Comparison of ENCODE assay signal across 7 cellular contexts in genomic region chr10:1368772-1369171, GRCh38.
DNase-seq lines count a peak whose midpoint lies in the region; ATAC-seq and TF ChIP-seq lines count a peak whose summit lies in the region.

No MANE protein-coding gene starts in this region.

- no peaks in the 10 kb centered on the region for H3K36me3 Mint-ChIP-seq in activated naive CD8-positive, alpha-beta T cell treated with anti-CD3 and anti-CD28 coated beads for 36 hours

- H3K4me3 ChIP-seq in GM12875 (ENCODE audit: low read depth, low read length) = no peak overlapping the region

- H3K9me3 Mint-ChIP-seq in activated naive CD8-positive, alpha-beta T cell treated with anti-CD3 and anti-CD28 coated beads for 36 hours = no peaks in the 10 kb centered on the region
- H3K9me3 Mint-ChIP-seq in stimulated activated naive CD8-positive, alpha-beta T cell treated with anti-CD3 and anti-CD28 coated beads, Interleukin-15, amount 100 ng/mL, for 72 hours = no peaks in the 10 kb centered on the region

- H3K4me1 Mint-ChIP-seq in activated naive CD8-positive, alpha-beta T cell treated with anti-CD3 and anti-CD28 coated beads for 36 hours = no peaks in the 10 kb centered on the region
- H3K4me1 Mint-ChIP-seq in stimulated activated naive CD8-positive, alpha-beta T cell treated with anti-CD3 and anti-CD28 coated beads, Interleukin-15, amount 100 ng/mL, for 72 hours = no peaks in the 10 kb centered on the region

- TF ChIP-seq CTCF in GM12875 (IDR thresholded peaks at IDR 0.05; ENCODE audit: borderline replicate concordance, insufficient read depth, low read depth, low read length) = peak; percentile 49; the same call in 1 of the 2 replicates

- no peak overlapping the region for H3K27ac Mint-ChIP-seq in activated naive CD8-positive, alpha-beta T cell treated with anti-CD3 and anti-CD28 coated beads for 36 hours
- peak overlapping the region in 1 of 2 donors; percentile 72 for H3K27ac Mint-ChIP-seq in stimulated activated naive CD8-positive, alpha-beta T cell treated with anti-CD3 and anti-CD28 coated beads, Interleukin-15, amount 100 ng/mL, for 72 hours

- H3K27me3 Mint-ChIP-seq in activated naive CD8-positive, alpha-beta T cell treated with anti-CD3 and anti-CD28 coated beads for 36 hours = peaks cover 54% of the 10 kb centered on the region
- H3K27me3 Mint-ChIP-seq in stimulated activated naive CD8-positive, alpha-beta T cell treated with anti-CD3 and anti-CD28 coated beads, Interleukin-15, amount 100 ng/mL, for 72 hours = peaks cover 60% of the 10 kb centered on the region

- peak; percentile 47 for TF ChIP-seq RAD21 in Ishikawa (IDR thresholded peaks at IDR 0.05; ENCODE audit: low read depth)

- intact Hi-C loops in left colon (cut with DNase I, micrococcal nuclease) = no loop called here

- peak; percentile 27 for DNase-seq in activated naive CD8-positive, alpha-beta T cell treated with anti-CD3 and anti-CD28 coated beads for 36 hours
- DNase-seq in left colon (peak; percentile 35 to 63), NCI-H187 treated with DMSO at 0.1 percent for 48 hours (lab: John Stamatoyannopoulos, UW) (no peak)
- peak in 1 of 2 donors; percentile 30 for DNase-seq in stimulated activated naive CD8-positive, alpha-beta T cell treated with anti-CD3 and anti-CD28 coated beads, Interleukin-15, amount 100 ng/mL, for 72 hours

- peak; percentile 83 for ATAC-seq in left colon
- peak; percentile 81 for ATAC-seq in stimulated activated naive CD8-positive, alpha-beta T cell treated with anti-CD3 and anti-CD28 coated beads, Interleukin-15, amount 100 ng/mL, for 72 hours
- no peak for ATAC-seq in GM21786 (IDR thresholded peaks at IDR 0.05; ENCODE audit: unreplicated experiment)

- H3K4me3 Mint-ChIP-seq in activated naive CD8-positive, alpha-beta T cell treated with anti-CD3 and anti-CD28 coated beads for 36 hours = no peak overlapping the region
- H3K4me3 Mint-ChIP-seq in stimulated activated naive CD8-positive, alpha-beta T cell treated with anti-CD3 and anti-CD28 coated beads, Interleukin-15, amount 100 ng/mL, for 72 hours = no peak overlapping the region

- no peak for TF ChIP-seq EP300 in Ishikawa (IDR thresholded peaks at IDR 0.05; ENCODE audit: borderline replicate concordance)

TF ChIP-seq in Ishikawa, 13 proteins besides CTCF, POLR2A, EP300 and RAD21:
- no peak for TF ChIP-seq ZBTB7A (IDR thresholded peaks at IDR 0.05; ENCODE audit: low read depth)
- no peak for TF ChIP-seq USF1 (IDR thresholded peaks at IDR 0.05)
TF ChIP-seq in Ishikawa: peak in this region for 0.
